In genomic region chr16:22217890-22218730, GRCh38 we compare ENCODE assay signal across 9 cellular contexts. TPM values are rescaled to one million over a fixed set of nuclear protein-coding genes. Genes with fewer than 3 reads are reported as not detected.
DNase-seq lines count a peak whose midpoint lies in the region; ATAC-seq and TF ChIP-seq lines count a peak whose summit lies in the region.
"Had no signal": no experiment of that assay in that cellular context is flagged by ENCODE, and none has a peak within 500 bp of the region (broad histone marks: within the 10 kb centered on the region; RNA-seq: fewer than 3 reads in every experiment).

No MANE protein-coding gene starts in this region.

- H4K20me1 ChIP-seq in BLaER1 treated with 17β-estradiol and CSF1 and Interleukin-3, amounts not matched to agents 10 nM and 100 nM = peaks cover 0 to 94% (median 0%) of the 10 kb centered on the region in 11 experiments; a peak in 7 of 22 replicates

- peaks cover 13 to 42% (median 22%) of the 10 kb centered on the region in 11 experiments; a peak in 21 of 22 replicates for H3K36me3 ChIP-seq in BLaER1 treated with 17β-estradiol and CSF1 and Interleukin-3, amounts not matched to agents 10 nM and 100 nM
- H3K36me3 ChIP-seq in vagina = peaks cover 0 to 6% of the 10 kb centered on the region in 2 donors

- H3K4me1 ChIP-seq in BLaER1 treated with 17β-estradiol and CSF1 and Interleukin-3, amounts not matched to agents 10 nM and 100 nM = peaks cover 48 to 98% (median 80%) of the 10 kb centered on the region in 10 experiments
- H3K4me1 ChIP-seq in vagina = peaks cover 39% of the 10 kb centered on the region

- H3K36me3 Mint-ChIP-seq in central memory CD8-positive, alpha-beta T cell (ENCODE audit: insufficient read depth) = peaks cover 4% of the 10 kb centered on the region

- no peaks in the 10 kb centered on the region for H3K27me3 Mint-ChIP-seq in central memory CD8-positive, alpha-beta T cell
- H3K27me3 Mint-ChIP-seq: activated naive CD4-positive, alpha-beta T cell treated with anti-CD3 and anti-CD28 coated beads, Interleukin-2, amount 50 U/mL, for 24 hours had no signal

- no peaks in the 10 kb centered on the region for H3K9me3 Mint-ChIP-seq in central memory CD8-positive, alpha-beta T cell
- H3K9me3 Mint-ChIP-seq: activated naive CD4-positive, alpha-beta T cell treated with anti-CD3 and anti-CD28 coated beads, Interleukin-2, amount 50 U/mL, for 24 hours had no signal

- no peak for TF ChIP-seq CTCF in vagina (IDR thresholded peaks at IDR 0.05)

- peak overlapping the region in 8 of 11 experiments; percentile 21 to 73 (median 55); a peak in 13 of 22 replicates for H3K9ac ChIP-seq in BLaER1 treated with 17β-estradiol and CSF1 and Interleukin-3, amounts not matched to agents 10 nM and 100 nM

- DNase-seq in central memory CD8-positive, alpha-beta T cell (ENCODE audit: low spot score in 2 of 2) = no peak
- DNase-seq in vagina (ENCODE audit: extremely low spot score in 2 of 2) = no peak
- no peak for DNase-seq in NCI-H187 treated with DMSO at 0.1 percent for 48 hours (lab: John Stamatoyannopoulos, UW)
- no peak for DNase-seq in activated effector memory CD4-positive, alpha-beta T cell treated with anti-CD3 and anti-CD28 coated beads, Interleukin-2, amount 50 U/mL, for 16 hours
- DNase-seq in NCI-H510A treated with DMSO at 0.1 percent for 48 hours (lab: John Stamatoyannopoulos, UW) = no peak

- intact Hi-C loops in vagina (cut with DNase I) = no loop called here

- peak overlapping the region in 6 of 10 experiments; percentile 27 to 46 (median 37); a peak in 10 of 20 replicates for H3K4me3 ChIP-seq in BLaER1 treated with 17β-estradiol and CSF1 and Interleukin-3, amounts not matched to agents 10 nM and 100 nM
- H3K4me3 ChIP-seq in vagina = no peak overlapping the region

- ATAC-seq in GM19023 (IDR thresholded peaks at IDR 0.05; ENCODE audit: unreplicated experiment) (peak; percentile 84), HG03095 (IDR thresholded peaks at IDR 0.05; ENCODE audit: unreplicated experiment) (peak; percentile 75)
- ATAC-seq in central memory CD8-positive, alpha-beta T cell (replicated peaks; ENCODE audit: extremely low read depth, poor library complexity, severe bottlenecking) = peak; percentile 43

- H3K9me3 ChIP-seq in BLaER1 treated with 17β-estradiol and CSF1 and Interleukin-3, amounts not matched to agents 10 nM and 100 nM (replicated peaks in 1 of 11) = peaks cover 0 to 18% (median 6%) of the 10 kb centered on the region in 11 experiments; a peak in 12 of 22 replicates
- no peaks in the 10 kb centered on the region for H3K9me3 ChIP-seq in vagina

- peaks cover 6% of the 10 kb centered on the region for H3K4me1 Mint-ChIP-seq in central memory CD8-positive, alpha-beta T cell

- H3K27ac ChIP-seq in BLaER1 treated with 17β-estradiol and CSF1 and Interleukin-3, amounts not matched to agents 10 nM and 100 nM = peak overlapping the region in 9 of 11 experiments; percentile 37 to 84 (median 76); a peak in 18 of 22 replicates
- H3K27ac ChIP-seq in vagina = peak overlapping the region; percentile 28

- no peak overlapping the region for H3K4me3 Mint-ChIP-seq in central memory CD8-positive, alpha-beta T cell
- H3K4me3 Mint-ChIP-seq: activated naive CD4-positive, alpha-beta T cell treated with anti-CD3 and anti-CD28 coated beads, Interleukin-2, amount 50 U/mL, for 24 hours had no signal

- no peak overlapping the region for H3K27ac Mint-ChIP-seq in central memory CD8-positive, alpha-beta T cell (ENCODE audit: low read depth)
- H3K27ac Mint-ChIP-seq: activated naive CD4-positive, alpha-beta T cell treated with anti-CD3 and anti-CD28 coated beads, Interleukin-2, amount 50 U/mL, for 24 hours had no signal

- H3K4me2 ChIP-seq in BLaER1 treated with 17β-estradiol and CSF1 and Interleukin-3, amounts not matched to agents 10 nM and 100 nM = peak overlapping the region; percentile 62 to 94 (median 90)

- TF ChIP-seq POLR2A in vagina (IDR thresholded peaks at IDR 0.05) = no peak

- no peaks in the 10 kb centered on the region for H3K27me3 ChIP-seq in BLaER1 treated with 17β-estradiol and CSF1 and Interleukin-3, amounts not matched to agents 10 nM and 100 nM
- H3K27me3 ChIP-seq in vagina = no peaks in the 10 kb centered on the region

RNA-seq across cellular contexts. Expression of gene EEF2K, which starts 12.0 kb away (rescaled TPM):
- total RNA-seq in vagina = 50.3 TPM

RNA-seq across cellular contexts. Expression of gene SDR42E2, which starts 55.8 kb away (rescaled TPM):
- not detected for total RNA-seq in vagina

Comparison
In these comparisons a context has a peak if more than half of its experiments do, and no peak if none do; other contexts are left out.
1. H3K4me3 ChIP-seq: peak in BLaER1 treated with 17β-estradiol and CSF1 and Interleukin-3, amounts not matched to agents 10 nM and 100 nM (6 of 10); none in vagina (0 of 2).
2. Peak in every context shown above with its lines, with median percentiles within 50 percentile points of each other: ATAC-seq.